Comparison of ENCODE assay signal across 1 cellular context in the genomic region with DNA sequence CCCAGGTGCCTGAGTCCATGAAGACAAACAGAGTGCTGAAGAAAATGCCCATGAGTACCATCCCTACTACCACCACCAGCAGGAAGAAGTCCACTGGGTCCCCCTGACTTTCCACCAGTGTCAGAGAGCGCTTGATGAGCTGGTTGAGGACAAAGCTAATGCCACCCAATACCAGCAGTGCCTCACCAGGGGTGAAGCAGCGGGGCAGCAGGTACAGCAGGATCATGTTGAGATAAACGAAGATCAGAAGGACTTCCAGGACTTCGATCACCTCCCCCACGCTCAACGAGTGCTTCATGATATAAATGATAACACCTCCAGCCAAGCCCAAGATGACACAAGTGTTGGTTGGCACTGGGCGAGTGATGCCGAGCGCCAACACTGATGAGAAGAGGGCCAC.
TF ChIP-seq lines count a peak whose summit lies in the region.

No MANE protein-coding gene starts in this region.

TF ChIP-seq in H1, 55 proteins besides CTCF, POLR2A, EP300 and RAD21:
- TF ChIP-seq PHF8 (conservative IDR thresholded peaks at IDR 0.05; ENCODE audit: low read depth, low read length) = no peak
- TF ChIP-seq, protein P1, sequence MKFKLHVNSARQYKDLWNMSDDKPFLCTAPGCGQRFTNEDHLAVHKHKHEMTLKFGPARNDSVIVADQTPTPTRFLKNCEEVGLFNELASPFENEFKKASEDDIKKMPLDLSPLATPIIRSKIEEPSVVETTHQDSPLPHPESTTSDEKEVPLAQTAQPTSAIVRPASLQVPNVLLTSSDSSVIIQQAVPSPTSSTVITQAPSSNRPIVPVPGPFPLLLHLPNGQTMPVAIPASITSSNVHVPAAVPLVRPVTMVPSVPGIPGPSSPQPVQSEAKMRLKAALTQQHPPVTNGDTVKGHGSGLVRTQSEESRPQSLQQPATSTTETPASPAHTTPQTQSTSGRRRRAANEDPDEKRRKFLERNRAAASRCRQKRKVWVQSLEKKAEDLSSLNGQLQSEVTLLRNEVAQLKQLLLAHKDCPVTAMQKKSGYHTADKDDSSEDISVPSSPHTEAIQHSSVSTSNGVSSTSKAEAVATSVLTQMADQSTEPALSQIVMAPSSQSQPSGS (IDR thresholded peaks at IDR 0.05; ENCODE audit: low read length) = no peak
- no peak for TF ChIP-seq SP2 (IDR thresholded peaks at IDR 0.05; ENCODE audit: low read length)
- TF ChIP-seq CEBPB (IDR thresholded peaks at IDR 0.05; ENCODE audit: low read depth, low read length) = no peak
